Comparison of ENCODE assay signal across 24 cellular contexts in genomic region chr16:79505344-79505743, GRCh38.
"Had no signal": no experiment of that assay in that cellular context is flagged by ENCODE, and none has a peak within 500 bp of the region (broad histone marks: within the 10 kb centered on the region; RNA-seq: fewer than 3 reads in every experiment).

No MANE protein-coding gene starts in this region.

- H3K27me3 ChIP-seq: body of pancreas, cardiac muscle cell, neutrophil, ovary, sigmoid colon had no signal

- H3K9me3 ChIP-seq: body of pancreas, neutrophil, ovary, sigmoid colon, thoracic aorta had no signal

- ATAC-seq: activated T-cell treated with anti-CD3 and anti-CD28 coated beads, Interleukin-2, amount 50 U/mL, for 4 hours; body of pancreas; natural killer cell treated with Interleukin-12 subunit alpha and Interleukin-12 subunit beta and Interleukin-15 and Interleukin-18, amount 100 ng/mL, for 72 hours; stimulated activated naive B cell treated with anti-CD40 and anti-IgM and Interleukin-4, amounts not matched to agents 10 μg/mL and 1 μg/mL and 100 μg/mL, for 72 hours; T-helper 17 cell had no signal

- DNase-seq: activated B cell treated with CpG ODN at 0.5 μM for 24 hours; activated CD4-positive, alpha-beta T cell treated with anti-CD3 and anti-CD28 coated beads for 4 hours; activated CD4-positive, alpha-beta T cell treated with anti-CD3 and anti-CD28 coated beads, Interleukin-2, amount 50 U/mL, for 48 hours; activated CD8-positive, alpha-beta memory T cell treated with anti-CD3 and anti-CD28 coated beads, Interleukin-2, amount 50 U/mL, for 48 hours; activated naive CD4-positive, alpha-beta T cell treated with Interleukin-2 at 50 U/mL for 16 hours; activated naive CD8-positive, alpha-beta T cell treated with anti-CD3 and anti-CD28 coated beads, Interleukin-2, amount 10 ng/mL, durations not matched to agents 7 days and 5 days; activated T-cell treated with anti-CD3 and anti-CD28 coated beads, Interleukin-2, amount 50 U/mL, for 4 hours; amygdala; effector memory CD4-positive, alpha-beta T cell; foreskin melanocyte; kidney; ovary; sigmoid colon; stimulated activated CD4-positive, alpha-beta T cell treated with anti-CD3 and anti-CD28 coated beads, Interleukin-2, amount 100 ng/mL, for 48 hours; stimulated activated CD8-positive, alpha-beta memory T cell treated with anti-CD3 and anti-CD28 coated beads, Interleukin-4, amount 100 ng/mL, for 48 hours; stimulated activated naive B cell treated with anti-CD40 and anti-IgM and Interleukin-4, amounts not matched to agents 10 μg/mL and 1 μg/mL and 100 μg/mL, for 72 hours; SW 1271; T-helper 17 cell had no signal

- H3K4me3 ChIP-seq: body of pancreas, cardiac muscle cell, ovary, sigmoid colon, SK-N-MC, thoracic aorta had no signal

- H3K36me3 ChIP-seq: cardiac muscle cell, neutrophil, ovary, sigmoid colon, thoracic aorta had no signal

- H3K4me1 ChIP-seq: body of pancreas had no signal

- H3K27ac ChIP-seq: body of pancreas, cardiac muscle cell, neutrophil, ovary, SK-N-MC, thoracic aorta had no signal
